ENCODE assay signal across 20 cellular contexts in genomic region chr5:72746736-72747135, GRCh38.
DNase-seq lines count a peak whose midpoint lies in the region; ATAC-seq and TF ChIP-seq lines count a peak whose summit lies in the region.
"Had no signal": no experiment of that assay in that cellular context is flagged by ENCODE, and none has a peak within 500 bp of the region (broad histone marks: within the 10 kb centered on the region; RNA-seq: fewer than 3 reads in every experiment).

No MANE protein-coding gene starts in this region.

- H3K9me3 ChIP-seq in osteoblast (ENCODE audit: low read depth, low read length), result no peaks in the 10 kb centered on the region
- H3K9me3 ChIP-seq: BLaER1, SJSA1 had no signal

- H3K36me3 ChIP-seq in osteoblast (ENCODE audit: insufficient read depth, low read length), result no peaks in the 10 kb centered on the region
- H3K36me3 ChIP-seq: BLaER1, SJSA1 had no signal

- ATAC-seq in GM19035 (IDR thresholded peaks at IDR 0.05; ENCODE audit: unreplicated experiment) (no peak), foreskin keratinocyte (no peak)
- ATAC-seq: A549, Right ventricle myocardium inferior had no signal

- no peaks in the 10 kb centered on the region for H4K20me1 ChIP-seq in osteoblast (ENCODE audit: insufficient read depth, low read length)
- H4K20me1 ChIP-seq: BLaER1 had no signal

- intact Hi-C loops in activated T-helper 1 cell treated with anti-CD3 and anti-CD28 coated beads, Interleukin-12 subunit alpha, Interleukin-12 subunit beta, Interleukin-2, Interleukin-4 antibody, amounts not matched to agents 30 ng/mL and 10 ng/mL and 1 ng/mL, durations not matched to agents 14 hours and 24 hours and 36 hours (cut with micrococcal nuclease), result no loop called here

- H3K4me1 ChIP-seq in osteoblast (ENCODE audit: insufficient read depth, low read length) (peaks cover 4% of the 10 kb centered on the region), foreskin keratinocyte (no peaks in the 10 kb centered on the region)
- H3K4me1 ChIP-seq: A549, BLaER1, SJSA1 had no signal

- H2AFZ ChIP-seq in osteoblast (ENCODE audit: low read length), result peak overlapping the region; percentile 12

- no peak overlapping the region for H3K4me2 ChIP-seq in osteoblast (ENCODE audit: insufficient read depth, low read length)
- H3K4me2 ChIP-seq: A549, BLaER1 had no signal

- H3K4me1 Mint-ChIP-seq in activated T-helper 1 cell treated with anti-CD3 and anti-CD28 coated beads, Interleukin-12 subunit alpha, Interleukin-12 subunit beta, Interleukin-2, Interleukin-4 antibody, amounts not matched to agents 30 ng/mL and 10 ng/mL and 1 ng/mL, durations not matched to agents 14 hours and 24 hours and 36 hours (ENCODE audit: low read depth), result no peaks in the 10 kb centered on the region

- H3K27me3 Mint-ChIP-seq in activated T-helper 1 cell treated with anti-CD3 and anti-CD28 coated beads, Interleukin-12 subunit alpha, Interleukin-12 subunit beta, Interleukin-2, Interleukin-4 antibody, amounts not matched to agents 30 ng/mL and 10 ng/mL and 1 ng/mL, durations not matched to agents 14 hours and 24 hours and 36 hours (ENCODE audit: insufficient read depth), result peaks cover 4% of the 10 kb centered on the region

- DNase-seq in H4 (ENCODE audit: low spot score) (peak; percentile 7), NCI-H226 (peak; percentile 33), fibroblast of villous mesenchyme (ENCODE audit: low read depth) (peak; percentile 61), osteoblast (ENCODE audit: insufficient read length, low spot score, missing footprints) (no peak), foreskin keratinocyte (no peak), NCI-H526 (lab: John Stamatoyannopoulos, UW) (no peak)
- DNase-seq in activated T-helper 1 cell treated with anti-CD3 and anti-CD28 coated beads, Interleukin-12 subunit alpha, Interleukin-12 subunit beta, Interleukin-2, Interleukin-4 antibody, amounts not matched to agents 30 ng/mL and 10 ng/mL and 1 ng/mL, durations not matched to agents 14 hours and 24 hours and 36 hours (ENCODE audit: low spot score), result no peak
- DNase-seq: CD4-positive, alpha-beta T cell; COR-L47; DMS79; GOT3; NCI-H1092; NCI-H1436 treated with DMSO at 0.1 percent for 48 hours; NCI-H1930; NCI-H524 had no signal

- no peak overlapping the region for H3K4me3 ChIP-seq in fibroblast of villous mesenchyme (ENCODE audit: low read depth, low read length)
- H3K4me3 ChIP-seq in osteoblast (ENCODE audit: insufficient read depth, low read length), result no peak overlapping the region
- H3K4me3 ChIP-seq: A549, BLaER1, SJSA1 had no signal

- H3K27ac ChIP-seq in osteoblast (ENCODE audit: low read depth, low read length), result no peak overlapping the region
- H3K27ac ChIP-seq in foreskin keratinocyte, result no peak overlapping the region
- H3K27ac ChIP-seq: A549, BLaER1, SJSA1 had no signal

- H3K27me3 ChIP-seq in osteoblast (ENCODE audit: insufficient read depth, low read length), result no peaks in the 10 kb centered on the region
- H3K27me3 ChIP-seq in foreskin keratinocyte, result no peaks in the 10 kb centered on the region
- H3K27me3 ChIP-seq: BLaER1, SJSA1 had no signal

- no peaks in the 10 kb centered on the region for H3K36me3 Mint-ChIP-seq in activated T-helper 1 cell treated with anti-CD3 and anti-CD28 coated beads, Interleukin-12 subunit alpha, Interleukin-12 subunit beta, Interleukin-2, Interleukin-4 antibody, amounts not matched to agents 30 ng/mL and 10 ng/mL and 1 ng/mL, durations not matched to agents 14 hours and 24 hours and 36 hours (ENCODE audit: low read depth)

- no peak for TF ChIP-seq CTCF in fibroblast of villous mesenchyme (IDR thresholded peaks at IDR 0.05; ENCODE audit: insufficient read depth, low read depth, low read length)
- TF ChIP-seq CTCF in osteoblast (IDR thresholded peaks at IDR 0.05; ENCODE audit: extremely low read depth, low read depth, low read length), result no peak
- TF ChIP-seq CTCF in foreskin keratinocyte (conservative IDR thresholded peaks at IDR 0.05), result no peak

- no peaks in the 10 kb centered on the region for H3K79me2 ChIP-seq in osteoblast (ENCODE audit: insufficient read depth, low read length)

- H3K27ac Mint-ChIP-seq in activated T-helper 1 cell treated with anti-CD3 and anti-CD28 coated beads, Interleukin-12 subunit alpha, Interleukin-12 subunit beta, Interleukin-2, Interleukin-4 antibody, amounts not matched to agents 30 ng/mL and 10 ng/mL and 1 ng/mL, durations not matched to agents 14 hours and 24 hours and 36 hours, result no peak overlapping the region
- H3K27ac Mint-ChIP-seq: CD4-positive, alpha-beta T cell had no signal

- no peaks in the 10 kb centered on the region for H3K9me3 Mint-ChIP-seq in activated T-helper 1 cell treated with anti-CD3 and anti-CD28 coated beads, Interleukin-12 subunit alpha, Interleukin-12 subunit beta, Interleukin-2, Interleukin-4 antibody, amounts not matched to agents 30 ng/mL and 10 ng/mL and 1 ng/mL, durations not matched to agents 14 hours and 24 hours and 36 hours
- H3K9me3 Mint-ChIP-seq: CD4-positive, alpha-beta T cell had no signal

- H3K4me3 Mint-ChIP-seq in activated T-helper 1 cell treated with anti-CD3 and anti-CD28 coated beads, Interleukin-12 subunit alpha, Interleukin-12 subunit beta, Interleukin-2, Interleukin-4 antibody, amounts not matched to agents 30 ng/mL and 10 ng/mL and 1 ng/mL, durations not matched to agents 14 hours and 24 hours and 36 hours, result no peak overlapping the region
- H3K4me3 Mint-ChIP-seq: CD4-positive, alpha-beta T cell had no signal

Comparison
In these comparisons a context has a peak if more than half of its experiments do, and no peak if none do; other contexts are left out.
1. DNase-seq: peak in H4 (single experiment), NCI-H226 (single experiment) and fibroblast of villous mesenchyme (single experiment); none in osteoblast (single experiment), foreskin keratinocyte (0 of 2), activated T-helper 1 cell treated with anti-CD3 and anti-CD28 coated beads, Interleukin-12 subunit alpha, Interleukin-12 subunit beta, Interleukin-2, Interleukin-4 antibody, amounts not matched to agents 30 ng/mL and 10 ng/mL and 1 ng/mL, durations not matched to agents 14 hours and 24 hours and 36 hours (single experiment) and NCI-H526 (0 of 2).